14 cellular contexts compared by ENCODE assay signal in the genomic region with DNA sequence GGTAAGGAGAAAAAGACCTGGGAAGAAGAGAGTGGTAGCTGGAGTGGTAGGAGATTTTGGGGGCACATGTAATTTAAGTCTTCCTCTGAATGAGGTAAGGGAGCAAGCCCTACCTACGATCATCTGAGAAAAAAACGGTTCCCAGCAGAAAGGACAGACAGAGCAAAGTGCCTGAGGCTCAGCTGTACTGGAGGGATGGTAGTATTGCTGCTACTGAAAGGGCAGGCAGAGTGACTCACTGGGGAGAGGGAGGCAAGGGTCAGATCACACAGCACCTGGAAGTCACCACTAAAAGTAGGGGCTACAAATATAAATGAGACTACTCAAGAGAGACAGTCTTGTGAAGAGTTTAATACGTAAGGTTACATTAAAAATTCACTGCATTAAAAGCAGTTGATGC.
DNase-seq lines count a peak whose midpoint lies in the region; ATAC-seq, FAIRE-seq and TF ChIP-seq lines count a peak whose summit lies in the region.
"Had no signal": no experiment of that assay in that cellular context is flagged by ENCODE, and none has a peak within 500 bp of the region (broad histone marks: within the 10 kb centered on the region; RNA-seq: fewer than 3 reads in every experiment).

No MANE protein-coding gene starts in this region.

- CTCF ChIA-PET in CD4-positive, alpha-beta T cell (lab: Charles Lee), result no interaction called here

- H3K79me2 ChIP-seq in keratinocyte (ENCODE audit: control insufficient read depth, insufficient read depth, low read length), result peaks cover 34% of the 10 kb centered on the region

- H3K36me3 ChIP-seq in keratinocyte (ENCODE audit: control insufficient read depth in 2 of 2, extremely low read depth in 1 of 2, insufficient read depth in 2 of 2, low read length in 2 of 2) (peaks cover 0 to 2% of the 10 kb centered on the region in 2 experiments), spleen (no peaks in the 10 kb centered on the region)

- peak overlapping the region; percentile 46 for H3K9ac ChIP-seq in keratinocyte (ENCODE audit: control insufficient read depth, extremely low read depth, insufficient read depth, low read length)

- H2AFZ ChIP-seq in keratinocyte (ENCODE audit: control insufficient read depth, low read length), result no peak overlapping the region

- TF ChIP-seq POLR2A in spleen (IDR thresholded peaks at IDR 0.05), result no peak
- TF ChIP-seq POLR2A in GM12892 (IDR thresholded peaks at IDR 0.05; ENCODE audit: low read depth, low read length), result no peak

- H3K4me3 Mint-ChIP-seq in brain, result peak overlapping the region in 2 of 5 experiments; percentile 7 to 35
- no peak overlapping the region for H3K4me3 Mint-ChIP-seq in CD4-positive, alpha-beta T cell
- H3K4me3 Mint-ChIP-seq: T-helper 2 cell treated with Interferon-gamma antibody and Interleukin-4, amounts not matched to agents 5 μg/mL and 100 μg/mL, for 36 hours had no signal

- H3K9me3 ChIP-seq in keratinocyte (ENCODE audit: control insufficient read depth, low read depth, low read length) (no peaks in the 10 kb centered on the region), spleen (no peaks in the 10 kb centered on the region)
- H3K9me3 ChIP-seq in CD4-positive, alpha-beta T cell (ENCODE audit: control insufficient read depth, low read length), result no peaks in the 10 kb centered on the region

- H3K27ac ChIP-seq in keratinocyte (ENCODE audit: control insufficient read depth, insufficient read depth, low read length), result peak overlapping the region; percentile 59
- peak overlapping the region in 7 of 8 donors; percentile 24 to 71 (median 62) for H3K27ac ChIP-seq in spleen
- H3K27ac ChIP-seq in CD4-positive, alpha-beta T cell (ENCODE audit: low read depth, low read length), result no peak overlapping the region

- H3K4me1 ChIP-seq in keratinocyte (ENCODE audit: control insufficient read depth, extremely low read depth, insufficient read depth, low read length) (peaks cover 37% of the 10 kb centered on the region), spleen (peaks cover 0 to 23% (median 4%) of the 10 kb centered on the region in 6 donors)

- H3K4me3 ChIP-seq in keratinocyte (ENCODE audit: control insufficient read depth in 2 of 3, extremely low read depth in 1 of 3, insufficient read depth in 2 of 3, low read depth in 1 of 3, low read length in 3 of 3) (peak overlapping the region in 2 of 3 experiments; percentile 20 to 43), spleen (no peak overlapping the region)
- H3K4me3 ChIP-seq: smooth muscle cell had no signal

- no peak for ATAC-seq in HG03159 (IDR thresholded peaks at IDR 0.05; ENCODE audit: unreplicated experiment)
- ATAC-seq in CD4-positive, alpha-beta T cell (ENCODE audit: poor library complexity), result no peak
- ATAC-seq: stimulated activated naive CD8-positive, alpha-beta T cell treated with anti-CD3 and anti-CD28 coated beads, Interleukin-15, Interleukin-2, amounts not matched to agents 100 U/mL and 50 U/mL, for 24 hours had no signal

- peak; percentile 11 for DNase-seq in HTR-8/SVneo (ENCODE audit: insufficient read length, low spot score)
- DNase-seq in keratinocyte (ENCODE audit: low read depth, low spot score), result no peak
- DNase-seq in spleen, result no peak
- DNase-seq in GM12892 (ENCODE audit: insufficient read length), result no peak
- DNase-seq in CD4-positive, alpha-beta T cell, result no peak
- no peak for DNase-seq in effector CD4-positive, alpha-beta T cell
- DNase-seq: activated T-cell treated with anti-CD3 and anti-CD28 coated beads, Interleukin-2, amount 50 U/mL, for 48 hours; KBM-7; kidney; stimulated activated naive CD8-positive, alpha-beta T cell treated with anti-CD3 and anti-CD28 coated beads, Interleukin-15, Interleukin-2, amounts not matched to agents 100 U/mL and 50 U/mL, for 24 hours had no signal

- no peaks in the 10 kb centered on the region for H3K9me1 ChIP-seq in keratinocyte (ENCODE audit: control insufficient read depth, extremely low read depth, insufficient read depth, low read length)

- no peaks in the 10 kb centered on the region for H3K27me3 ChIP-seq in keratinocyte (ENCODE audit: control insufficient read depth, extremely low read depth, insufficient read depth, low read length)
- no peaks in the 10 kb centered on the region for H3K27me3 ChIP-seq in spleen (replicated peaks in 1 of 7)
- no peaks in the 10 kb centered on the region for H3K27me3 ChIP-seq in CD4-positive, alpha-beta T cell (ENCODE audit: control insufficient read depth, insufficient read depth, low read length)

- no peak for TF ChIP-seq CTCF in brain (conservative IDR thresholded peaks at IDR 0.05)
- no peak for TF ChIP-seq CTCF in keratinocyte (optimal IDR thresholded peaks at IDR 0.05 in 1 of 3, IDR thresholded peaks at IDR 0.05 in 1 of 3, conservative IDR thresholded peaks at IDR 0.05 in 1 of 3; ENCODE audit: extremely low read depth in 1 of 3, insufficient read depth in 2 of 3, low read length in 3 of 3)
- TF ChIP-seq CTCF in spleen (IDR thresholded peaks at IDR 0.05 in 8 of 11, conservative IDR thresholded peaks at IDR 0.05 in 3 of 11), result no peak
- no peak for TF ChIP-seq CTCF in CD4-positive, alpha-beta T cell (IDR thresholded peaks at IDR 0.05)

- no peaks in the 10 kb centered on the region for H3K9me3 Mint-ChIP-seq in brain
- peaks cover 2% of the 10 kb centered on the region for H3K9me3 Mint-ChIP-seq in CD4-positive, alpha-beta T cell
- H3K9me3 Mint-ChIP-seq: T-helper 2 cell treated with Interferon-gamma antibody and Interleukin-4, amounts not matched to agents 5 μg/mL and 100 μg/mL, for 36 hours had no signal

- H4K20me1 ChIP-seq in keratinocyte (ENCODE audit: control insufficient read depth, extremely low read depth, insufficient read depth, low read length), result no peaks in the 10 kb centered on the region

- WGBS in spleen, 5 donors, result 59 to 74% (median 64%) methylated on average over 3 of the region's 3 CpGs

- H3K27ac Mint-ChIP-seq in brain, result peak overlapping the region in 4 of 5 experiments; percentile 19 to 66 (median 28)
- H3K27ac Mint-ChIP-seq in CD4-positive, alpha-beta T cell, result no peak overlapping the region
- H3K27ac Mint-ChIP-seq: T-helper 2 cell treated with Interferon-gamma antibody and Interleukin-4, amounts not matched to agents 5 μg/mL and 100 μg/mL, for 36 hours had no signal

- dilution Hi-C loops in keratinocyte (cut with MboI; ENCODE audit: extremely low pct_ligation_motif_present, low sequenced_read_pairs), result no loop called here

- POLR2A ChIA-PET in CD4-positive, alpha-beta T cell (lab: Charles Lee), result no interaction called here

- peaks cover 5% of the 10 kb centered on the region for H3K27me3 Mint-ChIP-seq in brain
- H3K27me3 Mint-ChIP-seq in CD4-positive, alpha-beta T cell, result peaks cover 5% of the 10 kb centered on the region

- H3K4me1 Mint-ChIP-seq in brain, result peaks cover 79% of the 10 kb centered on the region
- H3K4me1 Mint-ChIP-seq in CD4-positive, alpha-beta T cell (ENCODE audit: low read depth), result no peaks in the 10 kb centered on the region

- intact Hi-C loops in spleen (cut with DNase I; ENCODE audit: low total_unique reads), result no loop called here
- intact Hi-C loops in CD4-positive, alpha-beta T cell (cut with DNase I, micrococcal nuclease), result no loop called here

- H3K36me3 Mint-ChIP-seq in brain, result peaks cover 7% of the 10 kb centered on the region
- no peaks in the 10 kb centered on the region for H3K36me3 Mint-ChIP-seq in CD4-positive, alpha-beta T cell (ENCODE audit: low read depth)

- FAIRE-seq in HTR-8/SVneo (lab: Jason Lieb, UNC) (no peak), keratinocyte (lab: Jason Lieb, UNC) (no peak), GM12892 (lab: Jason Lieb, UNC) (no peak)
- FAIRE-seq: kidney had no signal

- peak overlapping the region; percentile 68 for H3K4me2 ChIP-seq in keratinocyte (ENCODE audit: control insufficient read depth, extremely low read depth, insufficient read depth, low read depth, low read length)
- H3K4me2 ChIP-seq: smooth muscle cell had no signal

Comparison
In these comparisons a context has a peak if more than half of its experiments do, and no peak if none do; other contexts are left out.
1. H3K4me3 ChIP-seq: peak in keratinocyte (2 of 3); none in spleen (0 of 8).